7 cellular contexts compared by ENCODE assay signal in genomic region chr7:111561909-111562732, GRCh38. TPM values are rescaled to one million over a fixed set of nuclear protein-coding genes. Genes with fewer than 3 reads are reported as not detected.
DNase-seq lines count a peak whose midpoint lies in the region; ATAC-seq, FAIRE-seq and TF ChIP-seq lines count a peak whose summit lies in the region.

Gene IMMP2L (minus strand): TSS chr7:111562492.

- H3K27me3 Mint-ChIP-seq in astrocyte (ENCODE audit: low read depth, unreplicated experiment): no peaks in the 10 kb centered on the region

- H3K27ac Mint-ChIP-seq in astrocyte (ENCODE audit: unreplicated experiment): peak within 1 kb of the TSS; percentile 82

- DNase-seq in NCI-H146 treated with DMSO at 0.1 percent for 48 hours (lab: John Stamatoyannopoulos, UW; ENCODE audit: unreplicated experiment): peak; percentile 57
- peak; percentile 87 for DNase-seq in T-helper 9 cell
- peak; percentile 65 for DNase-seq in astrocyte (ENCODE audit: low read depth)
- DNase-seq in hepatic stellate cell (ENCODE audit: low spot score): peak; percentile 81
- peak; percentile 92 for DNase-seq in retina

- peak within 1 kb of the TSS; percentile 70 for H3K4me3 ChIP-seq in astrocyte (ENCODE audit: insufficient read depth, low read depth, low read length)

- no peaks in the 10 kb centered on the region for H3K79me2 ChIP-seq in astrocyte (ENCODE audit: insufficient read depth, low read length)

- peak within 1 kb of the TSS; percentile 67 for H3K27ac ChIP-seq in astrocyte (ENCODE audit: low read depth, low read length)

- no peaks in the 10 kb centered on the region for H3K9me3 ChIP-seq in astrocyte (ENCODE audit: insufficient read depth, low read depth, low read length)

- no peak for FAIRE-seq in astrocyte (lab: Jason Lieb, UNC)

- H3K27me3 ChIP-seq in astrocyte (ENCODE audit: insufficient read depth, low read length): no peaks in the 10 kb centered on the region

- peaks cover 8% of the 10 kb centered on the region for H3K4me1 Mint-ChIP-seq in astrocyte (ENCODE audit: low read depth, unreplicated experiment)

- no peaks in the 10 kb centered on the region for H3K36me3 ChIP-seq in astrocyte (ENCODE audit: insufficient read depth, low read length)

- ATAC-seq in GM18502 (IDR thresholded peaks at IDR 0.05; ENCODE audit: poor library complexity, unreplicated experiment) (peak; percentile 89), HG02884 (IDR thresholded peaks at IDR 0.05; ENCODE audit: unreplicated experiment) (peak; percentile 72)

- H3K4me1 ChIP-seq in astrocyte (ENCODE audit: insufficient read depth, low read length): peaks cover 10% of the 10 kb centered on the region

- peak within 1 kb of the TSS; percentile 86 for H3K4me3 Mint-ChIP-seq in astrocyte (ENCODE audit: unreplicated experiment)

- peak within 1 kb of the TSS; percentile 84 for H2AFZ ChIP-seq in astrocyte (ENCODE audit: low read depth, low read length)

- peak; percentile 13 for TF ChIP-seq CTCF in astrocyte (IDR thresholded peaks at IDR 0.05; ENCODE audit: insufficient read depth, low read depth, low read length)

- peak within 1 kb of the TSS; percentile 86 for H3K9ac ChIP-seq in astrocyte (ENCODE audit: low read length)

- H4K20me1 ChIP-seq in astrocyte (ENCODE audit: insufficient read depth, low read length): no peaks in the 10 kb centered on the region

- no peaks in the 10 kb centered on the region for H3K9me3 Mint-ChIP-seq in astrocyte (ENCODE audit: unreplicated experiment)

- H3K36me3 Mint-ChIP-seq in astrocyte (ENCODE audit: low read depth, unreplicated experiment): no peaks in the 10 kb centered on the region

- peak within 1 kb of the TSS; percentile 85 for H3K4me2 ChIP-seq in astrocyte (ENCODE audit: low read length)

RNA-seq across cellular contexts. Expression of gene IMMP2L, which starts in this region (rescaled TPM):
- 13.8 and 13.9 TPM in 2 replicates for total RNA-seq in astrocyte

Comparison
In these comparisons a context has a peak if more than half of its experiments do, and no peak if none do; other contexts are left out.
1. Peak in every context shown above with its lines: DNase-seq, ATAC-seq, H3K4me3 ChIP-seq and H3K27ac ChIP-seq.